In the genomic region with DNA sequence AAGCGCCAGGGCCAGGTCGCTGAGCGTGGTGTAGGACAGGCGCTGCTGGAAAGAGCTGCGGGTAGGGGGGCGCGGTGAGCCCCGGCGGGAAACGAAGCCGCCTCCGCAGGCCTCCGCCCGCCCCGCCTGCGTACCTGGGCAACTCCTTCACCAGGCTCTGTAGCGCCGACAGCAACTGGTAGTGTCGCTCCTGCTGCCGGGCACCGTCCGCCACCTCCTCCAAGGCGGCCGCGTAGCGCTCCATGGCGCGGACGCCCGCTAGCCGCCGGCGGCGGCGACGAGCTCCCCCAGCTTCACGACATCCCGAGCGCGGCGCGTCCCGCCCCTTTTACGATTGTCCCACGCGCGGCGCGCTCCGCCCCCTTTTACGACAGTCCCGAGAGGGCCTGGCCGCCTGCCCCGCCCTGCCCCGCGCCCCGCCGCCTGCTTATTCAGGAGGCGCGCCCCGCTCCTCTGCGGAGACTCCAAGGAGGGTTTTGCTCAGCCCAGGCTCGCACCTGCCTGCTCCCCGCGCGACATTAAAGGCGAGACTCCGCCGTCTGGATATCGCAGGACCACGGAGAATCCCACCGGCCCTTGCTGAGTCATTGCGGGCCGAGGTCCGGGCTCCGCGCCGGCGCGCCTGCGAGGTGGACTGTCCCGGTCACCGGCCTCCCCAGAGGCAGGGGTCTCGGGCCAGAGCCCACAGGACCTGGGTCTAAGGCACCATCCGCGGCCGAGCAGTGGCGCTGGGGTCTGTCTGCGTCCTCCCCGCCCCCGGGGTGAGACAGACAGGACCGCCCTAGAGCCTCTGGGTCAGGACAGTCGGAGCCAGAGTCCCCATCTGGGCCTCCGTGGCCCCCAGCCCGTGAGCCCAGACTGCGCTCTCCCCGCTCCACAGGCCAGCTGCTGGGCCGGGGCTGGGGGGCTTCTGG, we compare ENCODE assay signal across 8 cellular contexts. TPM values are rescaled to one million over a fixed set of nuclear protein-coding genes. Genes with fewer than 3 reads are reported as not detected.
A peak's percentile ranks its signal among the peaks of the same experiment; 100 is the strongest.
DNase-seq lines count a peak whose midpoint lies in the region; ATAC-seq, FAIRE-seq and TF ChIP-seq lines count a peak whose summit lies in the region.

A gene (minus strand): TSS at position 316 of the 914 bp plus-strand sequence. CDS start 72 bp downstream, at position 244.

- intact Hi-C loops in kidney (cut with DNase I) = no loop called here

- ATAC-seq in GM18861 (IDR thresholded peaks at IDR 0.05; ENCODE audit: unreplicated experiment) (peak; percentile 55), HG03097 (IDR thresholded peaks at IDR 0.05; ENCODE audit: low FRiP score, unreplicated experiment) (peak; percentile 68)

- TF ChIP-seq CTCF in kidney (IDR thresholded peaks at IDR 0.05; ENCODE audit: borderline replicate concordance, extremely low read depth, insufficient read depth) = no peak

- DNase-seq in ACHN (peak; percentile 89), NCI-H345 (lab: John Stamatoyannopoulos, UW) (peak; percentile 88), cerebellum (ENCODE audit: low spot score) (peak; percentile 95), kidney (peak; percentile 98)
- DNase-seq in activated CD4-positive, alpha-beta T cell treated with anti-CD3 and anti-CD28 coated beads for 24 hours (ENCODE audit: low read depth in 2 of 2) = peak; percentile 96 to 97
- peak; percentile 94 to 97 for DNase-seq in stimulated activated CD4-positive, alpha-beta T cell treated with anti-CD3 and anti-CD28 coated beads, Interleukin-15, amount 100 ng/mL, for 1 hour (ENCODE audit: low read depth in 1 of 2, low spot score in 1 of 2)

- in situ Hi-C loops in ACHN (cut with HindIII; ENCODE audit: low pct_ligation_motif_present, low pct_unique_long_range_greater_than_20kb, low sequenced_read_pairs) = no loop called here

- H3K27ac ChIP-seq in kidney (ENCODE audit: low read depth in 2 of 2, low read length in 2 of 2) = peak within 1 kb of the TSS; percentile 41 to 76

- no peak for FAIRE-seq in kidney (lab: Jason Lieb, UNC)

- peak within 1 kb of the TSS; percentile 73 to 78 for H3K9ac ChIP-seq in kidney (ENCODE audit: low read length in 2 of 2)

- H3K9me3 ChIP-seq in kidney (ENCODE audit: control insufficient read depth in 1 of 2, low read length in 2 of 2) = no peaks in the 10 kb centered on the region

- H3K36me3 ChIP-seq in kidney (ENCODE audit: control insufficient read depth in 1 of 2, insufficient read depth in 2 of 2, low read length in 2 of 2) = no peaks in the 10 kb centered on the region

- peaks cover 8 to 14% of the 10 kb centered on the region in 2 donors for H3K4me1 ChIP-seq in kidney (ENCODE audit: control insufficient read depth in 1 of 2, insufficient read depth in 1 of 2, low read depth in 1 of 2, low read length in 2 of 2)

- peak within 1 kb of the TSS; percentile 79 to 83 for H3K4me3 ChIP-seq in kidney (ENCODE audit: low read length in 2 of 2)

RNA-seq across cellular contexts. Expression of the gene that starts here (rescaled TPM):
- total RNA-seq in cerebellum (25.3 TPM), kidney (35.3 TPM)
- 137 TPM for polyA plus RNA-seq in kidney (ENCODE audit: insufficient read depth, low read depth, low replicate concordance)

Comparison
In these comparisons a context has a peak if more than half of its experiments do, and no peak if none do; other contexts are left out.
1. Peak in every context shown above with its lines: DNase-seq, ATAC-seq, H3K4me3 ChIP-seq and H3K27ac ChIP-seq.